In the genomic region with DNA sequence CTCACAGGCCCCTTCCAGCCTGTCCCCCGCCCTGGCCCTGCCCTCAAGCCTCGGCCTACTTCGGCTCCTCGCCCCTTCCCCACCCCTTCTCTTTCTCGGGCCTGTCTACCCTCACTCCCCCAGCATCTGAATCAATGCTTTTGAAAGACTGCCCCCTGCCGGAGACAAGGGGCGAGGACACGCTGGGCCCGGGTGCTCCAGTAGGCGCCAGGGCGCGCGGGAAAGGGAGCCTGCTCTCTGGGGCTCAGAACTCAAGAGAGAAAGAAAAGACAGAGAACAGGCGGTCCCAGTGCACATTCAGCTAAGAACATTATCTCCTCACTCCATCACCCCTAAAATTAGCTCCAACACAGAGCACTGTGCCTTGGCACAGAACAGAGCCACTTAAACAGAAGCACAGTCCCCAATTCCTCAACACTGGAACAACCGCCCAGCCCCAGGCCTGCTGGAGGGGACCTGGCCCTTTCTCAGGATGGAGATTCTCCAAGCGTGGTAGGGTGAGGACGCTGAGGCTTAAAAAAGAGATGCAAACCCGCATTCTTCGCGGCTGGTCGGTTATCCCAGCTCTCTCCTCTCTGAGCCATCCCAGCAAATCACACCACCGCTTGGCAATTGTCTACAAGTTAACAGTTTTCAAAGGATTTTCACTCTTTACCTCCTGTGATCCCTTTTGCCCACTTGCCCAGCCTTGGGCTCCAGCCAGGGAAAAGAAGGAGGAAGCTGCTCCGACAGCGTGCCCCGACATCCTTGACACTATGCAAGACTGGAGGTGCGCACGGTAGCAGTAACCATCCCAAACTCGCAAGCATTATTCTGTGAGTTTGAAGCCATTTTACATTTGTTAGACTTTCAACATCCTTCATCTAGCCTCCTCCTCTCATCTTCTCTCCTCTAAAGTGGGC, we compare ENCODE assay signal across 8 cellular contexts. TPM values are rescaled to one million over a fixed set of nuclear protein-coding genes. Genes with fewer than 3 reads are reported as not detected.
DNase-seq lines count a peak whose midpoint lies in the region; ATAC-seq and TF ChIP-seq lines count a peak whose summit lies in the region.

No MANE protein-coding gene starts in this region.

- TF ChIP-seq EP300 in esophagus muscularis mucosa (IDR thresholded peaks at IDR 0.05) = no peak

- peak; percentile 99 for TF ChIP-seq CTCF in DOHH2 (IDR thresholded peaks at IDR 0.05; ENCODE audit: low read depth, low read length, poor library complexity, severe bottlenecking)
- TF ChIP-seq CTCF in esophagus muscularis mucosa (IDR thresholded peaks at IDR 0.05) = peak; percentile 90 to 97 (median 90)

- H3K9me2 ChIP-seq in DOHH2 (replicated peaks; ENCODE audit: control insufficient read depth, low read length) = no peaks in the 10 kb centered on the region

- H3K79me2 ChIP-seq in DOHH2 (ENCODE audit: control insufficient read depth, low read length) = peaks cover 62% of the 10 kb centered on the region

- no peaks in the 10 kb centered on the region for H3K9me3 ChIP-seq in DOHH2 (ENCODE audit: control insufficient read depth, insufficient read depth, low read length)
- H3K9me3 ChIP-seq in esophagus muscularis mucosa = no peaks in the 10 kb centered on the region
- H3K9me3 ChIP-seq in muscle layer of duodenum (ENCODE audit: control insufficient read depth in 1 of 2, low read length in 2 of 2) = no peaks in the 10 kb centered on the region

- DNase-seq in HPDE6-E6E7 (ENCODE audit: extremely low spot score) = peak; percentile 75
- peak; percentile 43 for DNase-seq in OCI-M2 (lab: John Stamatoyannopoulos, UW; ENCODE audit: unreplicated experiment)
- peak; percentile 88 for DNase-seq in activated T-cell treated with anti-CD3 and anti-CD28 coated beads, Interleukin-2, amount 50 U/mL, for 24 hours
- no peak for DNase-seq in esophagus muscularis mucosa (ENCODE audit: extremely low spot score)
- peak; percentile 62 to 63 for DNase-seq in stimulated activated CD8-positive, alpha-beta memory T cell treated with anti-CD3 and anti-CD28 coated beads, Interleukin-7, amount 100 ng/mL, for 4 hours (ENCODE audit: low read depth in 2 of 2)

- H3K36me3 Mint-ChIP-seq in activated T-cell treated with anti-CD3 and anti-CD28 coated beads, Interleukin-2, amount 50 U/mL, for 24 hours (ENCODE audit: low read depth) = peaks cover 49% of the 10 kb centered on the region

- no peak for TF ChIP-seq POLR2A in esophagus muscularis mucosa (IDR thresholded peaks at IDR 0.05; ENCODE audit: low read depth)

- WGBS in esophagus muscularis mucosa = 37% methylated on average over 22 of the region's 28 CpGs

- H3F3A ChIP-seq in DOHH2 (ENCODE audit: control insufficient read depth, insufficient read depth) = peaks cover 19% of the 10 kb centered on the region

- intact Hi-C loops in esophagus muscularis mucosa (cut with DNase I) = loop anchor here (5.0 to 10.0 kb wide), 3 partner anchors 90 to 217 kb away; a partner anchor contains a TSS

- no peaks in the 10 kb centered on the region for H3K27me3 Mint-ChIP-seq in activated T-cell treated with anti-CD3 and anti-CD28 coated beads, Interleukin-2, amount 50 U/mL, for 24 hours

- H3K4me2 ChIP-seq in DOHH2 (ENCODE audit: low read length) = peak overlapping the region; percentile 79

- H3K27ac ChIP-seq in DOHH2 (ENCODE audit: low read depth, low read length) (peak overlapping the region; percentile 32), esophagus muscularis mucosa (replicated peaks in 1 of 4) (peak overlapping the region; percentile 47 to 89 (median 84)), muscle layer of duodenum (ENCODE audit: low read length) (no peak overlapping the region)

- peak overlapping the region; percentile 98 for H3K4me3 Mint-ChIP-seq in activated T-cell treated with anti-CD3 and anti-CD28 coated beads, Interleukin-2, amount 50 U/mL, for 24 hours

- no peaks in the 10 kb centered on the region for H3K9me3 Mint-ChIP-seq in activated T-cell treated with anti-CD3 and anti-CD28 coated beads, Interleukin-2, amount 50 U/mL, for 24 hours

- H3K27me3 ChIP-seq in DOHH2 (ENCODE audit: control insufficient read depth, low read length) (peaks cover 18% of the 10 kb centered on the region), esophagus muscularis mucosa (no peaks in the 10 kb centered on the region), muscle layer of duodenum (ENCODE audit: low read depth, low read length) (no peaks in the 10 kb centered on the region)

- H3K4me1 Mint-ChIP-seq in activated T-cell treated with anti-CD3 and anti-CD28 coated beads, Interleukin-2, amount 50 U/mL, for 24 hours (ENCODE audit: low read depth) = peaks cover 58% of the 10 kb centered on the region

- ATAC-seq in GM19035 (IDR thresholded peaks at IDR 0.05; ENCODE audit: unreplicated experiment) = no peak

- peak overlapping the region; percentile 87 for H3K4me3 ChIP-seq in DOHH2 (ENCODE audit: low read length)
- H3K4me3 ChIP-seq in esophagus muscularis mucosa = peak overlapping the region; percentile 91 to 97 (median 94)
- H3K4me3 ChIP-seq in muscle layer of duodenum (ENCODE audit: low read depth in 1 of 2, low read length in 2 of 2) = peak overlapping the region; percentile 74 to 78

- peaks cover 33% of the 10 kb centered on the region for H4K20me1 ChIP-seq in DOHH2 (ENCODE audit: control insufficient read depth, insufficient read depth, low read depth, low read length)

- H3K36me3 ChIP-seq in DOHH2 (ENCODE audit: control insufficient read depth, low read length) (peaks cover 58% of the 10 kb centered on the region), esophagus muscularis mucosa (peaks cover 13 to 33% (median 29%) of the 10 kb centered on the region in 4 donors), muscle layer of duodenum (ENCODE audit: control insufficient read depth in 1 of 2, insufficient read depth in 2 of 2, low read length in 2 of 2) (peaks cover 0 to 18% of the 10 kb centered on the region in 2 donors)

- H3K27ac Mint-ChIP-seq in activated T-cell treated with anti-CD3 and anti-CD28 coated beads, Interleukin-2, amount 50 U/mL, for 24 hours = peak overlapping the region; percentile 92

- H3K4me1 ChIP-seq in DOHH2 (ENCODE audit: control insufficient read depth, low read length) (peaks cover 47% of the 10 kb centered on the region), esophagus muscularis mucosa (peaks cover 57 to 72% (median 66%) of the 10 kb centered on the region in 4 donors), muscle layer of duodenum (ENCODE audit: control insufficient read depth in 1 of 2, insufficient read depth in 2 of 2, low read length in 2 of 2) (peaks cover 15 to 42% of the 10 kb centered on the region in 2 donors)

RNA-seq across cellular contexts. Expression of a gene that starts 2.1 kb away (rescaled TPM):
- 10 to 100 TPM; 19.5 to 33.5 (median 30.9) TPM for total RNA-seq in esophagus muscularis mucosa

RNA-seq across cellular contexts. Expression of a gene that starts 14.0 kb away (rescaled TPM):
- 10 to 100 TPM; 27.0 to 51.3 (median 43.7) TPM for total RNA-seq in esophagus muscularis mucosa

RNA-seq across cellular contexts. Expression of a gene that starts 18.4 kb away (rescaled TPM):
- 100 to 1,000 TPM; 150 to 229 (median 218) TPM for total RNA-seq in esophagus muscularis mucosa

RNA-seq across cellular contexts. Expression of a gene that starts 28.3 kb away (rescaled TPM):
- not detected for total RNA-seq in esophagus muscularis mucosa

RNA-seq across cellular contexts. Expression of a gene that starts 35.7 kb away (rescaled TPM):
- total RNA-seq in esophagus muscularis mucosa = not detected
